Comparison of ENCODE assay signal across 2 cellular contexts in genomic region chr5:111703662-111704061, GRCh38.
TF ChIP-seq lines count a peak whose summit lies in the region.

No MANE protein-coding gene starts in this region.

TF ChIP-seq in GM12878, 131 proteins besides CTCF, POLR2A, EP300 and RAD21 (continued from another document and continues in another):
- TF ChIP-seq PBX3 (IDR thresholded peaks at IDR 0.05; ENCODE audit: insufficient replicate concordance, low read depth, low read length) (peak; percentile 80), MTA3 (IDR thresholded peaks at IDR 0.05; ENCODE audit: borderline replicate concordance, low read length) (no peak), E2F8 (IDR thresholded peaks at IDR 0.05; ENCODE audit: low read depth, partially characterized antibody) (no peak), PAX5 (IDR thresholded peaks at IDR 0.05; ENCODE audit: borderline replicate concordance, low read depth, low read length) (no peak), FOXK2 (IDR thresholded peaks at IDR 0.05) (no peak), ZBTB33 (IDR thresholded peaks at IDR 0.05) (no peak), MAX (IDR thresholded peaks at IDR 0.05; ENCODE audit: low read depth, low read length) (no peak), JUNB (IDR thresholded peaks at IDR 0.05) (no peak), RFX5 (IDR thresholded peaks at IDR 0.05; ENCODE audit: low read depth, low read length) (no peak), ZBTB11 (CRISPR knock-in tag; IDR thresholded peaks at IDR 0.05) (no peak), MEF2A (IDR thresholded peaks at IDR 0.05; ENCODE audit: insufficient read depth, low read depth, low read length) (no peak), ESRRA (IDR thresholded peaks at IDR 0.05; ENCODE audit: low read length) (no peak), EED (IDR thresholded peaks at IDR 0.05; ENCODE audit: low read depth) (0 out of 2 replicates have a peak, but pooled peaks have one; percentile 31), ZSCAN29 (IDR thresholded peaks at IDR 0.05) (no peak), MYC (IDR thresholded peaks at IDR 0.05; ENCODE audit: insufficient read depth, insufficient read length, insufficient replicate concordance, low read length, severe bottlenecking) (no peak), ZBED1 (IDR thresholded peaks at IDR 0.05; ENCODE audit: borderline replicate concordance) (no peak), NR2C1 (IDR thresholded peaks at IDR 0.05) (no peak), TCF12 (IDR thresholded peaks at IDR 0.05; ENCODE audit: low read depth, low read length) (peak; percentile 75; the same call in 1 of the 2 replicates), TARDBP (IDR thresholded peaks at IDR 0.05; ENCODE audit: borderline replicate concordance) (no peak), ZNF622 (IDR thresholded peaks at IDR 0.05) (no peak), PAX8 (IDR thresholded peaks at IDR 0.05) (no peak)

TF ChIP-seq in SK-N-SH treated with all-trans-retinoic acid at 6 μM for 48 hours, 23 proteins besides CTCF, POLR2A, EP300 and RAD21 (continued from another document):
- TF ChIP-seq PATZ1 (CRISPR knock-in tag; IDR thresholded peaks at IDR 0.05; ENCODE audit: borderline replicate concordance) (no peak), CSDC2 (CRISPR knock-in tag; IDR thresholded peaks at IDR 0.05) (no peak)
TF ChIP-seq in SK-N-SH treated with all-trans-retinoic acid at 6 μM for 48 hours: peak in this region for 0.
